ENCODE assay signal across 8 cellular contexts in the genomic region with DNA sequence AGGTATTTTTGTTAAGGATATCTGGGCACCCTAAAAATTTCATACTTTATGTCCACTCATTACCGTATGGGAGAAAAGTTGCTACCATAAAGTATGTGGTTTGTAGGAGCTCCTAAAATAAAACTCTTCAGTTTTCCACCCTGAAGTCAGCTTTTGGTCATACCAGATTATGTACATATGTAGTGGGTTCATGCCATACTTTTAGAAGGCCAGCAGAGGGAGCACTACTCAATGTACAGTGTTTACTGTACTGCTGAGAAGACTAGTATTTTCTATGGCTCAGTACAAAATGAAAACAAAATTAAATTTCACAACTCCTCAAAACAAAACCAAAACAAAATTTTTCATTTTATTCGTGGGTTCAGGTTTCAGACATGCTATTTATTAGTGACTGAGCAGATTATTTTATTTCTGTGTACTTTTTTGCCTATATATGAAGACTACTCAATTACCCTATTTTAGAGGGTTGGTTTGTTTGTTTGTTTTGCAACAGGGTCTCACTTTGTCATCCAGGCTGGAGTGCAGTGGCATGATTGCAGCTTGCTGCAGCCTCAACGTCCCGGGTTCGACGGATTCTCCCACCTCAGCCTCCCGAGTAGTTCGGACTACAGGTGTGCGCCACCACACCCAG. TPM values are rescaled to one million over a fixed set of nuclear protein-coding genes. Genes with fewer than 3 reads are reported as not detected.
DNase-seq lines count a peak whose midpoint lies in the region; TF ChIP-seq lines count a peak whose summit lies in the region.

No MANE protein-coding gene starts in this region.

- H3K9me3 Mint-ChIP-seq in activated naive CD4-positive, alpha-beta T cell treated with anti-CD3 and anti-CD28 coated beads for 36 hours, result no peaks in the 10 kb centered on the region

- H3K18ac ChIP-seq in trophoblast cell (ENCODE audit: low read length), result no peak overlapping the region

- DNase-seq in GM12865 (ENCODE audit: low read depth) (peak; percentile 85), GM23248 (peak; percentile 77), KBM-7 (peak; percentile 49), OCI-M1 (lab: John Stamatoyannopoulos, UW) (peak; percentile 86), foreskin melanocyte (peak; percentile 43), trophoblast cell (peak; percentile 49 to 93), HPDE6-E6E7 (ENCODE audit: extremely low spot score) (no peak)
- peak; percentile 76 for DNase-seq in activated naive CD4-positive, alpha-beta T cell treated with anti-CD3 and anti-CD28 coated beads for 36 hours

- intact Hi-C loops in activated naive CD4-positive, alpha-beta T cell treated with anti-CD3 and anti-CD28 coated beads for 36 hours (cut with micrococcal nuclease), result loop anchor here (1.0 kb wide), 2 partner anchors 23 to 108 kb away; no protein-coding TSS in a partner anchor

- H3K4ac ChIP-seq in trophoblast cell (ENCODE audit: low read depth, low read length), result no peak overlapping the region

- H3K79me1 ChIP-seq in trophoblast cell (ENCODE audit: low read length), result no peaks in the 10 kb centered on the region

- H3K79me2 ChIP-seq in GM23248 (ENCODE audit: insufficient read depth) (0 out of 2 replicates have a peak, but pooled peaks cover 3% of the 10 kb centered on the region), trophoblast cell (ENCODE audit: control insufficient read depth, insufficient read depth, low read length, poor library complexity) (no peaks in the 10 kb centered on the region)

- H3K9me2 ChIP-seq in GM23248 (ENCODE audit: insufficient read depth), result no peaks in the 10 kb centered on the region

- no peak overlapping the region for H2AK5ac ChIP-seq in trophoblast cell (ENCODE audit: low read length)

- H3K27ac Mint-ChIP-seq in activated naive CD4-positive, alpha-beta T cell treated with anti-CD3 and anti-CD28 coated beads for 36 hours, result peak overlapping the region; percentile 50

- H3K4me1 ChIP-seq in GM23248 (ENCODE audit: insufficient read depth), result peaks cover 9% of the 10 kb centered on the region
- H3K4me1 ChIP-seq in trophoblast cell (ENCODE audit: control insufficient read depth in 1 of 2, insufficient read depth in 2 of 2, low read length in 2 of 2), result no peaks in the 10 kb centered on the region

- 74% methylated on average over 9 of the region's 9 CpGs for WGBS in GM23248 (ENCODE audit: low coverage in 1 of 2, low lambda C conversion rate in 2 of 2, missing lambda C conversion rate in 2 of 2), 2 experiments
- WGBS in trophoblast cell (ENCODE audit: extremely low coverage, insufficient coverage, insufficient read length), result no CpG with 5 or more reads among the region's 9 CpGs

- peaks cover 37% of the 10 kb centered on the region for H3K4me1 Mint-ChIP-seq in activated naive CD4-positive, alpha-beta T cell treated with anti-CD3 and anti-CD28 coated beads for 36 hours (ENCODE audit: low read depth)

- H4K91ac ChIP-seq in trophoblast cell (ENCODE audit: low read depth, low read length), result no peak overlapping the region

- H3K36me3 Mint-ChIP-seq in activated naive CD4-positive, alpha-beta T cell treated with anti-CD3 and anti-CD28 coated beads for 36 hours (ENCODE audit: low read depth), result peaks cover 16% of the 10 kb centered on the region

- H3K4me2 ChIP-seq in GM23248 (ENCODE audit: unreplicated experiment) (no peak overlapping the region), trophoblast cell (ENCODE audit: low read length) (no peak overlapping the region)

- H4K20me1 ChIP-seq in GM23248 (ENCODE audit: insufficient read depth), result peaks cover 3% of the 10 kb centered on the region; the same call in 1 of the 2 replicates

- no peak overlapping the region for H2BK120ac ChIP-seq in trophoblast cell (ENCODE audit: insufficient read depth, low read length, poor library complexity)

- 0 out of 2 replicates have a peak, but pooled peaks cover 12% of the 10 kb centered on the region for H3F3A ChIP-seq in GM23248 (ENCODE audit: insufficient read depth)

- H3K27ac ChIP-seq in GM23248, result no peak overlapping the region
- no peak overlapping the region for H3K27ac ChIP-seq in trophoblast cell (ENCODE audit: low read depth, low read length)

- H3K27me3 Mint-ChIP-seq in activated naive CD4-positive, alpha-beta T cell treated with anti-CD3 and anti-CD28 coated beads for 36 hours (ENCODE audit: low read depth), result no peaks in the 10 kb centered on the region

- no peak overlapping the region for H3K4me3 Mint-ChIP-seq in activated naive CD4-positive, alpha-beta T cell treated with anti-CD3 and anti-CD28 coated beads for 36 hours

- H3K14ac ChIP-seq in trophoblast cell (ENCODE audit: low read length), result no peak overlapping the region

- no peak overlapping the region for H3K23ac ChIP-seq in trophoblast cell (ENCODE audit: low read length)

- H3K27me3 ChIP-seq in GM23248 (replicated peaks; ENCODE audit: insufficient read depth), result no peaks in the 10 kb centered on the region
- no peaks in the 10 kb centered on the region for H3K27me3 ChIP-seq in trophoblast cell (ENCODE audit: insufficient read depth, low read length)

- peak; percentile 78 for TF ChIP-seq CTCF in GM12865 (IDR thresholded peaks at IDR 0.05; ENCODE audit: insufficient read depth, low read depth, low read length, missing control alignments)

- no peak overlapping the region for H4K12ac ChIP-seq in trophoblast cell (ENCODE audit: low read depth, low read length)

- H3K9ac ChIP-seq in GM23248, result no peak overlapping the region
- H3K9ac ChIP-seq in trophoblast cell (ENCODE audit: low read length), result no peak overlapping the region

- H2AFZ ChIP-seq in GM23248, result no peak overlapping the region
- no peak overlapping the region for H2AFZ ChIP-seq in trophoblast cell (ENCODE audit: insufficient read depth, low read length, poor library complexity)

- no peak overlapping the region for H2BK5ac ChIP-seq in trophoblast cell (ENCODE audit: low read depth, low read length, poor library complexity)

- H4K8ac ChIP-seq in trophoblast cell (ENCODE audit: low read depth, low read length), result no peak overlapping the region

- H3K4me3 ChIP-seq in GM12865 (ENCODE audit: low read depth, low read length) (no peak overlapping the region), GM23248 (no peak overlapping the region), trophoblast cell (ENCODE audit: low read depth, low read length) (no peak overlapping the region)

- H3K36me3 ChIP-seq in GM23248 (ENCODE audit: low read depth), result no peaks in the 10 kb centered on the region
- no peaks in the 10 kb centered on the region for H3K36me3 ChIP-seq in trophoblast cell (ENCODE audit: control insufficient read depth in 1 of 2, insufficient read depth in 2 of 2, low read length in 2 of 2)

- H2BK12ac ChIP-seq in trophoblast cell (ENCODE audit: low read length), result no peak overlapping the region

- CTCF ChIA-PET in activated naive CD4-positive, alpha-beta T cell treated with anti-CD3 and anti-CD28 coated beads for 36 hours (lab: Charles Lee), result interaction anchor here (0.5 to 15.8 kb wide), 29 partner anchors 10 to 1410 kb away, joined by 3 to 380 read pairs (median 4); a partner anchor contains a TSS

- H3K9me3 ChIP-seq in GM23248 (ENCODE audit: low read depth), result no peaks in the 10 kb centered on the region
- no peaks in the 10 kb centered on the region for H3K9me3 ChIP-seq in trophoblast cell (ENCODE audit: insufficient read depth, low read depth, low read length)

- in situ Hi-C loops in GM23248 (cut with MboI), result loop anchor here (25.0 kb wide), 1 partner anchor 734 kb away; no protein-coding TSS in a partner anchor
- in situ Hi-C loops in KBM-7 (cut with MboI; ENCODE audit: low pct_unique_long_range_greater_than_20kb, low sequenced_read_pairs), result no loop called here

RNA-seq across cellular contexts. Expression of a gene that starts 24.3 kb away (rescaled TPM):
- total RNA-seq in GM23248 (2014; rRNA removed; shearing (Covaris generic)), result 5.4 and 14.0 TPM in 2 replicates
- 10.8 and 12.6 TPM in 2 replicates for polyA plus RNA-seq in GM23248 (2016; fragmentation: Nextera tagmentation; extraction: Ambion mirVana)
- total RNA-seq in activated naive CD4-positive, alpha-beta T cell treated with anti-CD3 and anti-CD28 coated beads for 36 hours, result 10 to 100 TPM; 18.9 to 19.3 TPM
- 4.8 and 5.1 TPM in 2 replicates for polyA plus RNA-seq in trophoblast cell (2013)

RNA-seq across cellular contexts. Expression of a gene that starts 46.0 kb away (rescaled TPM):
- 19.1 and 34.3 TPM in 2 replicates for total RNA-seq in GM23248 (2014; rRNA removed; shearing (Covaris generic))
- polyA plus RNA-seq in GM23248 (2016; fragmentation: Nextera tagmentation; extraction: Ambion mirVana), result 11.5 and 15.7 TPM in 2 replicates
- 10 to 100 TPM; 79.3 to 85.0 TPM for total RNA-seq in activated naive CD4-positive, alpha-beta T cell treated with anti-CD3 and anti-CD28 coated beads for 36 hours
- polyA plus RNA-seq in trophoblast cell (2013), result 5.7 and 6.0 TPM in 2 replicates
